ENCODE assay signal across 8 cellular contexts in the genomic region with DNA sequence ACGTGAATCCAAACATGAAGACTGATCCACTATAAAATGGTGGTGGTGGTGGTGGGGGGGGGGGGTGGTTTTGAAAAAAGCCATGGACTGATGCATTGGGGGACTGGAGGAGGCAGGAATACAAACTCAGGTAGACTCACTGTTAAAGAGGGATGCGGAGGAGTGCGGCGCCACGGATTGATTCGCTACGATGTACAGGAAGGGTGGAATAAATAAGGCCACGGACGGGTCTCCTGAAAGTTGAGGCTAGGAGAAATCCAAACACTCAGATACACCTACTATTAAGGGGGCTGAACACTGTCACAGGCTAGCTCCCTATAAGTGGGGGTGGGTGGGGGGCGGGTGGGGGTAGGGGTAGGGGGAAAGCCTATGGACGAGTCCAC. TPM values are rescaled to one million over a fixed set of nuclear protein-coding genes. Genes with fewer than 3 reads are reported as not detected.
DNase-seq lines count a peak whose midpoint lies in the region; ATAC-seq and TF ChIP-seq lines count a peak whose summit lies in the region.

No MANE protein-coding gene starts in this region.

- no peaks in the 10 kb centered on the region for H3K27me3 Mint-ChIP-seq in activated CD4-positive, alpha-beta memory T cell treated with anti-CD3 and anti-CD28 coated beads for 36 hours
- H3K27me3 Mint-ChIP-seq in stimulated activated naive CD8-positive, alpha-beta T cell treated with anti-CD3 and anti-CD28 coated beads, Interleukin-15, amount 100 ng/mL, for 72 hours: no peaks in the 10 kb centered on the region

- no peaks in the 10 kb centered on the region for H3K9me3 ChIP-seq in iPS-15b (ENCODE audit: control insufficient read depth, insufficient read depth, low read length)

- DNase-seq in NCI-H82 (lab: John Stamatoyannopoulos, UW): peak; percentile 33
- DNase-seq in NCI-H82 treated with DMSO at 0.1 percent for 48 hours (lab: John Stamatoyannopoulos, UW; ENCODE audit: unreplicated experiment): no peak
- no peak for DNase-seq in activated CD4-positive, alpha-beta memory T cell treated with anti-CD3 and anti-CD28 coated beads for 36 hours
- DNase-seq in stimulated activated naive CD8-positive, alpha-beta T cell treated with anti-CD3 and anti-CD28 coated beads, Interleukin-15, amount 100 ng/mL, for 72 hours: no peak
- DNase-seq in GM10248 (ENCODE audit: extremely low spot score): no peak
- DNase-seq in germinal center (ENCODE audit: low spot score): no peak

- no peaks in the 10 kb centered on the region for H3K4me1 ChIP-seq in iPS-15b (ENCODE audit: control insufficient read depth, insufficient read depth, low read length)

- H3K4me3 ChIP-seq in iPS-15b (ENCODE audit: low read depth, low read length): peak overlapping the region; percentile 70

- H3K9me3 Mint-ChIP-seq in activated CD4-positive, alpha-beta memory T cell treated with anti-CD3 and anti-CD28 coated beads for 36 hours: no peaks in the 10 kb centered on the region
- H3K9me3 Mint-ChIP-seq in stimulated activated naive CD8-positive, alpha-beta T cell treated with anti-CD3 and anti-CD28 coated beads, Interleukin-15, amount 100 ng/mL, for 72 hours: no peaks in the 10 kb centered on the region

- POLR2A ChIA-PET in activated CD4-positive, alpha-beta memory T cell treated with anti-CD3 and anti-CD28 coated beads for 36 hours (lab: Charles Lee): interaction anchor here (1.9 kb wide), 1 partner anchor 12 kb away, joined by 6 read pairs; no protein-coding TSS in a partner anchor
- POLR2A ChIA-PET in GM10248 (lab: Yijun Ruan, JAX): interaction anchor here (0.6 to 1.1 kb wide), 2 partner anchors 21 to 93 kb away, joined by 5 to 6 read pairs; no protein-coding TSS in a partner anchor

- H3K9ac ChIP-seq in iPS-15b (ENCODE audit: low read depth, low read length): no peak overlapping the region

- no peaks in the 10 kb centered on the region for H3K27me3 ChIP-seq in iPS-15b (ENCODE audit: control insufficient read depth, insufficient read depth, low read length)

- CTCF ChIA-PET in activated CD4-positive, alpha-beta memory T cell treated with anti-CD3 and anti-CD28 coated beads for 36 hours (lab: Charles Lee): no interaction called here
- CTCF ChIA-PET in GM10248 (lab: Yijun Ruan, JAX): no interaction called here

- H3K27ac Mint-ChIP-seq in activated CD4-positive, alpha-beta memory T cell treated with anti-CD3 and anti-CD28 coated beads for 36 hours: peak overlapping the region; percentile 93
- peak overlapping the region; percentile 76 to 97 for H3K27ac Mint-ChIP-seq in stimulated activated naive CD8-positive, alpha-beta T cell treated with anti-CD3 and anti-CD28 coated beads, Interleukin-15, amount 100 ng/mL, for 72 hours

- H3K36me3 Mint-ChIP-seq in activated CD4-positive, alpha-beta memory T cell treated with anti-CD3 and anti-CD28 coated beads for 36 hours: peaks cover 45% of the 10 kb centered on the region

- H3K36me3 ChIP-seq in iPS-15b (ENCODE audit: control insufficient read depth, insufficient read depth, low read length): no peaks in the 10 kb centered on the region

- no peak for ATAC-seq in stimulated activated naive CD8-positive, alpha-beta T cell treated with anti-CD3 and anti-CD28 coated beads, Interleukin-15, amount 100 ng/mL, for 72 hours
- ATAC-seq in GM21717 (IDR thresholded peaks at IDR 0.05; ENCODE audit: unreplicated experiment): no peak

- TF ChIP-seq CTCF in GM10248 (IDR thresholded peaks at IDR 0.05; ENCODE audit: control extremely low read depth, extremely low read depth, low read depth, missing control alignments): no peak

- peaks cover 45% of the 10 kb centered on the region for H3K4me1 Mint-ChIP-seq in activated CD4-positive, alpha-beta memory T cell treated with anti-CD3 and anti-CD28 coated beads for 36 hours (ENCODE audit: low read depth)
- H3K4me1 Mint-ChIP-seq in stimulated activated naive CD8-positive, alpha-beta T cell treated with anti-CD3 and anti-CD28 coated beads, Interleukin-15, amount 100 ng/mL, for 72 hours: peaks cover 68% of the 10 kb centered on the region

- H3K4me3 Mint-ChIP-seq in activated CD4-positive, alpha-beta memory T cell treated with anti-CD3 and anti-CD28 coated beads for 36 hours: peak overlapping the region; percentile 84
- peak overlapping the region; percentile 91 to 96 for H3K4me3 Mint-ChIP-seq in stimulated activated naive CD8-positive, alpha-beta T cell treated with anti-CD3 and anti-CD28 coated beads, Interleukin-15, amount 100 ng/mL, for 72 hours

- intact Hi-C loops in activated CD4-positive, alpha-beta memory T cell treated with anti-CD3 and anti-CD28 coated beads for 36 hours (cut with micrococcal nuclease): loop anchor here (1.0 to 10.0 kb wide), 6 partner anchors 9 to 505 kb away; a partner anchor contains a TSS

RNA-seq across cellular contexts. Expression of a gene that starts 0.6 kb away (rescaled TPM):
- 10 to 100 TPM; 93.6 to 95.3 TPM for total RNA-seq in activated CD4-positive, alpha-beta memory T cell treated with anti-CD3 and anti-CD28 coated beads for 36 hours

RNA-seq across cellular contexts. Expression of a gene that starts 9.2 kb away (rescaled TPM):
- total RNA-seq in activated CD4-positive, alpha-beta memory T cell treated with anti-CD3 and anti-CD28 coated beads for 36 hours: 100 to 1,000 TPM; 198 to 210 TPM

RNA-seq across cellular contexts. Expression of a gene that starts 20.0 kb away (rescaled TPM):
- 1 to 10 TPM; 3.4 to 4.4 TPM for total RNA-seq in activated CD4-positive, alpha-beta memory T cell treated with anti-CD3 and anti-CD28 coated beads for 36 hours

RNA-seq across cellular contexts. Expression of a gene that starts 30.1 kb away (rescaled TPM):
- 1 to 10 TPM in 1 of 2 experiments, under 1 TPM in 1; 0.83 to 1.3 TPM for total RNA-seq in activated CD4-positive, alpha-beta memory T cell treated with anti-CD3 and anti-CD28 coated beads for 36 hours
